20 cellular contexts compared by ENCODE assay signal in genomic region chr17:61555127-61555531, GRCh38. TPM values are rescaled to one million over a fixed set of nuclear protein-coding genes. Genes with fewer than 3 reads are reported as not detected.
DNase-seq lines count a peak whose midpoint lies in the region; ATAC-seq, FAIRE-seq and TF ChIP-seq lines count a peak whose summit lies in the region.
"Had no signal": no experiment of that assay in that cellular context is flagged by ENCODE, and none has a peak within 500 bp of the region (broad histone marks: within the 10 kb centered on the region; RNA-seq: fewer than 3 reads in every experiment).

No MANE protein-coding gene starts in this region.

- no peaks in the 10 kb centered on the region; a peak in 1 of 4 replicates for H3K27me3 ChIP-seq in GM12878 (replicated peaks in 1 of 2; ENCODE audit: control insufficient read depth in 2 of 2, insufficient read depth in 2 of 2, low read length in 1 of 2)
- H3K27me3 ChIP-seq in effector memory CD4-positive, alpha-beta T cell (replicated peaks; ENCODE audit: control insufficient read depth, insufficient read depth, low read length, poor library complexity, severe bottlenecking), result no peaks in the 10 kb centered on the region
- H3K27me3 ChIP-seq: Peyer's patch had no signal

- H3K9ac ChIP-seq in GM12878 (ENCODE audit: control insufficient read depth, insufficient read depth, low read length), result no peak overlapping the region

- no peak overlapping the region for H3K27ac ChIP-seq in GM12878 (ENCODE audit: control insufficient read depth, insufficient read depth)
- no peak overlapping the region for H3K27ac ChIP-seq in effector memory CD4-positive, alpha-beta T cell (ENCODE audit: insufficient read depth, low read length, poor library complexity, severe bottlenecking)
- H3K27ac ChIP-seq: C4-2B, Peyer's patch had no signal

- intact Hi-C loops in GM12878 (cut with micrococcal nuclease; ENCODE audit: unreplicated experiment), result no loop called here

- WGBS in GM12878 (ENCODE audit: insufficient coverage, insufficient replicate concordance, low lambda C conversion rate, missing lambda C conversion rate), result 48% methylated on average over 7 of the region's 7 CpGs

- H3K4me1 ChIP-seq in GM12878 (ENCODE audit: control insufficient read depth, insufficient read depth, low read length), result no peaks in the 10 kb centered on the region
- H3K4me1 ChIP-seq in effector memory CD4-positive, alpha-beta T cell (ENCODE audit: control insufficient read depth, insufficient read depth, low read length, poor library complexity, severe bottlenecking), result no peaks in the 10 kb centered on the region
- H3K4me1 ChIP-seq: Peyer's patch had no signal

- SMC1A ChIA-PET in GM12878 (lab: Charles Lee; ENCODE audit: uncharacterized antibody, unreplicated experiment), result no interaction called here

- TF ChIP-seq EP300 in GM12878 (IDR thresholded peaks at IDR 0.05; ENCODE audit: borderline replicate concordance in 1 of 2, control insufficient read depth in 1 of 2, low read depth in 2 of 2, low read length in 2 of 2), result no peak

- RAD21 ChIA-PET in GM12878 (lab: Charles Lee; ENCODE audit: unreplicated experiment), result no interaction called here

- H4K20me1 ChIP-seq in GM12878 (ENCODE audit: control insufficient read depth, insufficient read depth), result no peaks in the 10 kb centered on the region

- ATAC-seq in GM12878 (no peak), GM18909 (IDR thresholded peaks at IDR 0.05; ENCODE audit: poor library complexity, unreplicated experiment) (no peak)

- BruUV-seq in GM12878 (replicated peaks; lab: Mats Ljungman, UMichigan), result no TSS peak

- POLR2A ChIA-PET in GM12878 (lab: Charles Lee), result no interaction called here

- H3K36me3 ChIP-seq in GM12878 (ENCODE audit: control insufficient read depth in 2 of 2, insufficient read depth in 2 of 2, low read length in 1 of 2), result no peaks in the 10 kb centered on the region
- no peaks in the 10 kb centered on the region for H3K36me3 ChIP-seq in effector memory CD4-positive, alpha-beta T cell (ENCODE audit: control insufficient read depth, insufficient read depth, low read length)
- H3K36me3 ChIP-seq: HAP-1, Peyer's patch had no signal

- no peak overlapping the region for H3K4me2 ChIP-seq in GM12878 (ENCODE audit: control insufficient read depth, insufficient read depth)

- CTCF ChIA-PET in GM12878 (lab: Yijun Ruan, JAX), result interaction anchor here (0.7 to 0.8 kb wide), 2 partner anchors 17 to 21 kb away, joined by 3 read pairs; no protein-coding TSS in a partner anchor

- FAIRE-seq in GM12878 (lab: Jason Lieb, UNC), result no peak

- no peak for TF ChIP-seq POLR2A in GM12878 (IDR thresholded peaks at IDR 0.05; ENCODE audit: low read depth, low read length)

- H3K9me3 ChIP-seq in GM12878 (replicated peaks; ENCODE audit: control insufficient read depth, insufficient read depth, low read length), result no peaks in the 10 kb centered on the region
- no peaks in the 10 kb centered on the region for H3K9me3 ChIP-seq in effector memory CD4-positive, alpha-beta T cell (ENCODE audit: control insufficient read depth, low read length)
- H3K9me3 ChIP-seq: HAP-1, Peyer's patch had no signal

- H3K79me2 ChIP-seq in GM12878 (ENCODE audit: control insufficient read depth, insufficient read depth, low read length), result no peaks in the 10 kb centered on the region

- no peak for TF ChIP-seq CTCF in GM12878 (IDR thresholded peaks at IDR 0.05 in 2 of 3, conservative IDR thresholded peaks at IDR 0.05 in 1 of 3; ENCODE audit: control insufficient read depth in 2 of 3, extremely low read depth in 1 of 3, insufficient read depth in 1 of 3, low read depth in 3 of 3, low read length in 3 of 3)

- peak; percentile 52 for DNase-seq in SIG-M5 treated with dmso at 0.1 percent for 504 hours (lab: John Stamatoyannopoulos, UW; ENCODE audit: unreplicated experiment)
- DNase-seq in SIG-M5 (lab: John Stamatoyannopoulos, UW), result no peak
- DNase-seq in NCI-H82 (lab: John Stamatoyannopoulos, UW), result peak; percentile 88
- no peak for DNase-seq in GM12878 (ENCODE audit: low read depth, low spot score)
- no peak for DNase-seq in ureter (ENCODE audit: low spot score)
- no peak for DNase-seq in effector memory CD4-positive, alpha-beta T cell
- DNase-seq in NCI-H1436 (lab: John Stamatoyannopoulos, UW), result no peak
- DNase-seq: 8988T, DMS79, MV-4-11, NCI-H146, NCI-H2081 treated with DMSO at 0.1 percent for 48 hours, NCI-H69, Peyer's patch, Right ventricle myocardium superior, SW 1271, T1000 had no signal

- no peak overlapping the region for H2AFZ ChIP-seq in GM12878 (ENCODE audit: control insufficient read depth, low read depth, low read length)

- H3K4me3 ChIP-seq in GM12878, result no peak overlapping the region
- H3K4me3 ChIP-seq in effector memory CD4-positive, alpha-beta T cell (ENCODE audit: insufficient read depth, low read depth, low read length, poor library complexity, severe bottlenecking), result no peak overlapping the region
- H3K4me3 ChIP-seq: HAP-1, Peyer's patch had no signal

- in situ Hi-C loops in GM12878 (cut with MboI), result no loop called here

- no peak for TF ChIP-seq RAD21 in GM12878 (IDR thresholded peaks at IDR 0.05; ENCODE audit: insufficient read depth, low read depth, low read length)

TF ChIP-seq in GM12878, 131 proteins besides CTCF, POLR2A, EP300 and RAD21:
- TF ChIP-seq RB1 (IDR thresholded peaks at IDR 0.05; ENCODE audit: borderline replicate concordance) (no peak), NFXL1 (IDR thresholded peaks at IDR 0.05; ENCODE audit: borderline replicate concordance) (peak; percentile 58; the same call in 1 of the 2 replicates), E4F1 (IDR thresholded peaks at IDR 0.05; ENCODE audit: borderline replicate concordance, partially characterized antibody) (no peak), PAX5 (IDR thresholded peaks at IDR 0.05; ENCODE audit: borderline replicate concordance, low read depth, low read length) (no peak), SMC3 (IDR thresholded peaks at IDR 0.05; ENCODE audit: borderline replicate concordance, low read length) (no peak)

RNA-seq across cellular contexts. Expression of gene NACA2, which starts 35.9 kb away (rescaled TPM):
- not detected in 2 replicates for total RNA-seq in GM12878 (2013; cell fraction: nucleolus; rRNA removed)
- total RNA-seq in GM12878 (2014; rRNA removed) (not detected in 2 replicates), GM12878 (2014; rRNA removed; fragmentation: Illumina TruSeq; extraction: Trizol) (not detected in 2 replicates), GM12878 (2021) (not detected in 2 replicates), ureter (not detected)
- polyA plus RNA-seq in GM12878 (2011; ENCODE audit: low read depth), result not detected
- polyA plus RNA-seq in GM12878 (2011; rRNA removed) (0.68 and 0.94 TPM in 2 replicates), GM12878 (2014; fragmentation: Illumina TruSeq; extraction: Trizol) (0.16 TPM in 1 of 2 replicates, not detected in the other), GM12878 (2014; fragmentation: Nextera tagmentation; extraction: Ambion mirVana) (under 1 TPM; 0.27 to 0.29 TPM), GM12878 (2014; rRNA removed) (not detected in 2 replicates), GM12878 (2016; fragmentation: Nextera tagmentation; extraction: Ambion mirVana) (under 1 TPM; 0.43 to 0.51 TPM)
- not detected in 2 replicates for polyA plus RNA-seq in GM12878 (2011; cell fraction: cytosol; rRNA removed)
- polyA plus RNA-seq in GM12878 (2011; cell fraction: nucleus; rRNA removed), result not detected in 2 replicates
- polyA plus RNA-seq in GM12878 (2012), result 0.32 and 1.1 TPM in 2 replicates
- polyA minus RNA-seq in GM12878 (2011; rRNA and poly(A)+ RNA removed), result not detected in 2 replicates
- polyA minus RNA-seq in GM12878 (2011; cell fraction: cytosol; rRNA and poly(A)+ RNA removed), result not detected in 2 replicates
- polyA minus RNA-seq in GM12878 (2011; cell fraction: nucleus; rRNA and poly(A)+ RNA removed), result not detected in 2 replicates
- total RNA-seq: Peyer's patch, Right ventricle myocardium superior had no signal

Comparison
In these comparisons a context has a peak if more than half of its experiments do, and no peak if none do; other contexts are left out.
1. DNase-seq: peak in SIG-M5 treated with dmso at 0.1 percent for 504 hours (single experiment) and NCI-H82 (single experiment); none in SIG-M5 (single experiment), GM12878 (single experiment), ureter (single experiment), effector memory CD4-positive, alpha-beta T cell (0 of 3) and NCI-H1436 (single experiment).